ENCODE assay signal across 27 cellular contexts in the genomic region with DNA sequence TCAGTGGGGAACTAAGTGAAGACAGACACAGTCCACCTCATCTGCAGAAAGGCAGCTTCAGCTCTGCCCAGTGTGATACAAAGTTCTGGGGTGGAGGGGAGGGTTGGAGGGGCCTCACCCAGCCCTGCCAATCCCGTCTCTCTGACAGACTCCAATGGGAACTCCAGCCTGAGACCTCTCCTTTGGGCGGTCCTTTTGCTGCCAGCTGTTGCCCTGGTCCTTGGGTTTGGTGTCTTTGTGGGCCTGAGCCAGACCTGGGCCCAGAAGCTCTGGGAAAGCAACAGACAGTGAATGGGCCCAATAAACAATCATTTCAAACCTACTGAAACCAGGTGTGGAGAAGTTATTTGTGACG. TPM values are rescaled to one million over a fixed set of nuclear protein-coding genes. Genes with fewer than 3 reads are reported as not detected.
"Had no signal": no experiment of that assay in that cellular context is flagged by ENCODE, and none has a peak within 500 bp of the region (broad histone marks: within the 10 kb centered on the region; RNA-seq: fewer than 3 reads in every experiment).

No MANE protein-coding gene starts in this region.

- DNase-seq: islet precursor cell; left ventricle myocardium inferior; naive thymus-derived CD4-positive, alpha-beta T cell; nucleus accumbens; pancreas; right lobe of liver; stimulated activated CD4-positive, alpha-beta T cell treated with anti-CD3 and anti-CD28 coated beads, Interleukin-12 subunit alpha, Interleukin-12 subunit beta, amount 100 ng/mL, for 4 hours; stimulated activated CD4-positive, alpha-beta T cell treated with anti-CD3 and anti-CD28 coated beads, Interleukin-15, amount 100 ng/mL, for 24 hours; stimulated activated CD4-positive, alpha-beta T cell treated with anti-CD3 and anti-CD28 coated beads, Interleukin-4, amount 100 ng/mL, for 1 hour; stimulated activated naive B cell treated with anti-CD40 and anti-IgM and Interleukin-4, amounts not matched to agents 10 μg/mL and 1 μg/mL and 100 μg/mL, for 72 hours; stimulated activated naive CD8-positive, alpha-beta T cell treated with anti-CD3 and anti-CD28 coated beads, Interleukin-15, Interleukin-2, amounts not matched to agents 100 U/mL and 50 U/mL, for 24 hours; testis; thyroid gland; transverse colon had no signal

- H3K27me3 Mint-ChIP-seq: memory B cell; naive thymus-derived CD4-positive, alpha-beta T cell; stimulated activated naive B cell treated with anti-CD40 and anti-IgM and Interleukin-4, amounts not matched to agents 10 μg/mL and 1 μg/mL and 100 μg/mL, for 72 hours had no signal

- H3K9me3 Mint-ChIP-seq: memory B cell; naive thymus-derived CD4-positive, alpha-beta T cell; nephron; neural crest cell; stimulated activated naive B cell treated with anti-CD40 and anti-IgM and Interleukin-4, amounts not matched to agents 10 μg/mL and 1 μg/mL and 100 μg/mL, for 72 hours had no signal

- ATAC-seq: heart left ventricle; naive thymus-derived CD4-positive, alpha-beta T cell; pancreas; right lobe of liver; stimulated activated naive B cell treated with anti-CD40 and anti-IgM and Interleukin-4, amounts not matched to agents 10 μg/mL and 1 μg/mL and 100 μg/mL, for 72 hours; stimulated activated naive CD8-positive, alpha-beta T cell treated with anti-CD3 and anti-CD28 coated beads, Interleukin-15, Interleukin-2, amounts not matched to agents 100 U/mL and 50 U/mL, for 24 hours had no signal

- H3K4me3 ChIP-seq: heart left ventricle, left ventricle myocardium inferior, pancreas, psoas muscle, right lobe of liver, skin epidermis, stomach, testis, thyroid gland, transverse colon, uterus had no signal

- H3K27me3 ChIP-seq: heart left ventricle, pancreas, right lobe of liver, stomach, testis, thyroid gland, transverse colon, uterus had no signal

- H3K36me3 ChIP-seq: pancreas, thyroid gland, transverse colon, uterus had no signal

- H3K9me3 ChIP-seq: heart left ventricle, left ventricle myocardium inferior, pancreas, psoas muscle, right lobe of liver, stomach, testis, thyroid gland, transverse colon, uterus had no signal

- H3K4me3 Mint-ChIP-seq: memory B cell; naive thymus-derived CD4-positive, alpha-beta T cell; nephron; neural crest cell; stimulated activated naive B cell treated with anti-CD40 and anti-IgM and Interleukin-4, amounts not matched to agents 10 μg/mL and 1 μg/mL and 100 μg/mL, for 72 hours had no signal

- H3K4me1 ChIP-seq: uterus had no signal

- FAIRE-seq: pancreas had no signal

- H3K4me1 Mint-ChIP-seq: neural crest cell; stimulated activated naive B cell treated with anti-CD40 and anti-IgM and Interleukin-4, amounts not matched to agents 10 μg/mL and 1 μg/mL and 100 μg/mL, for 72 hours had no signal

- H3K27ac Mint-ChIP-seq: memory B cell; stimulated activated naive B cell treated with anti-CD40 and anti-IgM and Interleukin-4, amounts not matched to agents 10 μg/mL and 1 μg/mL and 100 μg/mL, for 72 hours had no signal

- H3K27ac ChIP-seq: heart left ventricle, pancreas, psoas muscle, right lobe of liver, skin epidermis, thyroid gland, transverse colon, uterus had no signal

RNA-seq across cellular contexts. Expression of a gene that starts 8.0 kb away (rescaled TPM):
- total RNA-seq: kidney epithelial cell; left ventricle myocardium inferior; lung microvascular endothelial cell; naive thymus-derived CD4-positive, alpha-beta T cell; neural crest cell; pancreas; posterior vena cava; right lobe of liver; thyroid gland; transverse colon; ureter; uterus had no signal
- polyA plus RNA-seq: naive thymus-derived CD4-positive, alpha-beta T cell had no signal

RNA-seq across cellular contexts. Expression of a gene that starts 19.6 kb away (rescaled TPM):
- total RNA-seq: kidney epithelial cell, osteoblast had no signal
